Comparison of ENCODE assay signal across 8 cellular contexts in genomic region chr22:23128269-23129108, GRCh38. TPM values are rescaled to one million over a fixed set of nuclear protein-coding genes. Genes with fewer than 3 reads are reported as not detected.
A peak's percentile ranks its signal among the peaks of the same experiment; 100 is the strongest.
DNase-seq lines count a peak whose midpoint lies in the region; ATAC-seq and TF ChIP-seq lines count a peak whose summit lies in the region.

No MANE protein-coding gene starts in this region.

- ATAC-seq in DND-41 (ENCODE audit: insufficient read depth, low read depth), result peak; percentile 95
- ATAC-seq in gastrocnemius medialis, result peak; percentile 51 to 73
- no peak for ATAC-seq in HG03378 (IDR thresholded peaks at IDR 0.05; ENCODE audit: unreplicated experiment)
- ATAC-seq in GM21717 (IDR thresholded peaks at IDR 0.05; ENCODE audit: unreplicated experiment), result no peak

- 0 out of 2 replicates have a peak, but pooled peaks cover 3% of the 10 kb centered on the region for H4K20me1 ChIP-seq in DND-41 (ENCODE audit: insufficient read depth, low read length)

- no peak overlapping the region for H2AFZ ChIP-seq in DND-41 (ENCODE audit: low read depth, low read length)

- TF ChIP-seq CTCF in DND-41 (IDR thresholded peaks at IDR 0.05; ENCODE audit: borderline replicate concordance, extremely low read depth, low read length, poor library complexity, severe bottlenecking) (peak; percentile 90), gastrocnemius medialis (IDR thresholded peaks at IDR 0.05 in 4 of 5, conservative IDR thresholded peaks at IDR 0.05 in 1 of 5) (peak; percentile 69 to 80 (median 75))

- no peak overlapping the region for H3K9ac ChIP-seq in DND-41 (ENCODE audit: low read depth, low read length)

- no peak overlapping the region for H3K4me3 ChIP-seq in DND-41 (ENCODE audit: low read depth in 1 of 2, low read length in 2 of 2)
- H3K4me3 ChIP-seq in gastrocnemius medialis, result no peak overlapping the region

- TF ChIP-seq POLR2A in gastrocnemius medialis (IDR thresholded peaks at IDR 0.05), result no peak

- no peaks in the 10 kb centered on the region for H3K79me2 ChIP-seq in DND-41 (ENCODE audit: insufficient read depth, low read length)

- in situ Hi-C loops in gastrocnemius medialis (cut with MboI; ENCODE audit: low sequenced_read_pairs in 4 of 4), result loop anchor here (5.0 to 25.0 kb wide), 5 partner anchors 164 to 666 kb away; no protein-coding TSS in a partner anchor

- H3K27me3 ChIP-seq in DND-41 (ENCODE audit: insufficient read depth, low read length, poor library complexity), result no peaks in the 10 kb centered on the region
- no peaks in the 10 kb centered on the region for H3K27me3 ChIP-seq in gastrocnemius medialis

- no peaks in the 10 kb centered on the region for H3K4me1 ChIP-seq in DND-41 (ENCODE audit: insufficient read depth, low read length)
- peaks cover 0 to 3% of the 10 kb centered on the region in 2 donors for H3K4me1 ChIP-seq in gastrocnemius medialis

- intact Hi-C loops in gastrocnemius medialis (cut with DNase I; ENCODE audit: low total_unique reads), result loop anchor here (1.0 kb wide), 2 partner anchors 169 to 280 kb away; no protein-coding TSS in a partner anchor

- H3K9me3 ChIP-seq in DND-41 (ENCODE audit: insufficient read depth, low read length, severe bottlenecking), result no peaks in the 10 kb centered on the region
- no peaks in the 10 kb centered on the region for H3K9me3 ChIP-seq in gastrocnemius medialis

- no peak overlapping the region for H3K4me2 ChIP-seq in DND-41 (ENCODE audit: insufficient read depth, low read length)

- no peak overlapping the region for H3K27ac ChIP-seq in DND-41 (ENCODE audit: low read length)
- no peak overlapping the region for H3K27ac ChIP-seq in gastrocnemius medialis

- H3K36me3 ChIP-seq in DND-41 (ENCODE audit: insufficient read depth, low read length) (no peaks in the 10 kb centered on the region), gastrocnemius medialis (no peaks in the 10 kb centered on the region)

- DNase-seq in DND-41 (peak; percentile 77), LoVo (ENCODE audit: low spot score) (peak; percentile 38), T-helper 1 cell (peak; percentile 32 to 71 (median 54)), anterior cingulate cortex (lab: John Stamatoyannopoulos, UW) (peak in 57 of 58 donors; percentile 42 to 90 (median 78)), hepatic stellate cell (ENCODE audit: low spot score) (peak; percentile 88), gastrocnemius medialis (peak in 1 of 2 donors; percentile 34)

RNA-seq across cellular contexts. Expression of gene RSPH14, which starts 13.3 kb away (rescaled TPM):
- total RNA-seq in gastrocnemius medialis, result not detected

RNA-seq across cellular contexts. Expression of gene RAB36, which starts 16.8 kb away (rescaled TPM):
- under 1 TPM in 2 of 4 donors, not detected in 2; 0.35 to 0.55 TPM for total RNA-seq in gastrocnemius medialis

RNA-seq across cellular contexts. Expression of gene BCR, which starts 51.8 kb away (rescaled TPM):
- total RNA-seq in gastrocnemius medialis, result 10 to 100 TPM; 10.3 to 13.0 (median 12.4) TPM

RNA-seq across cellular contexts. Expression of gene GNAZ, which starts 58.2 kb away (rescaled TPM):
- total RNA-seq in gastrocnemius medialis, result 1 to 10 TPM in 3 of 4 donors, under 1 TPM in 1; 0.92 to 3.1 (median 2.6) TPM

Comparison
In these comparisons a context has a peak if more than half of its experiments do, and no peak if none do; other contexts are left out.
1. ATAC-seq: peak in DND-41 (single experiment) and gastrocnemius medialis (2 of 2); none in HG03378 (single experiment) and GM21717 (single experiment).